ENCODE assay signal across 18 cellular contexts in the genomic region with DNA sequence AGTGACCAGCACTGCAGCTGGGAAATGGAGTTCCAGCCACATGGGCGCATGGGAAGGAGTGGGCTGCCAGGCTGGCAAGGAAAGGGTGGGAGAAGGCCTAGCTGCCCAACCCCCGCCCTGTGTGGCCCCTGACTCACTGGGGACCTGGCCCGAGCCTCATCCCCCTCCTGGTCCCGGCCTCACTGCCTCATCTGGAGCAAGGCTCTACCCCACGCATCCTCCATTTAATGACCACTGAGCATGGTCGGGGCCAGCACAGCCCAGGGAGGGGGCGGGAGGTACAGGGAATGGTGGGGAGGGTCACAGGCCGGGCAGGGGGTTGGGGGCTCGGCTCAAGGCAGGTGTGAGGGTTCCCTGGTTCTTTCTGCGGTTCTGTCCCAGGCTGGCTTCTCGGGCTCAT. TPM values are rescaled to one million over a fixed set of nuclear protein-coding genes. Genes with fewer than 3 reads are reported as not detected.
"Had no signal": no experiment of that assay in that cellular context is flagged by ENCODE, and none has a peak within 500 bp of the region (broad histone marks: within the 10 kb centered on the region; RNA-seq: fewer than 3 reads in every experiment).

No MANE protein-coding gene starts in this region.

- H3K9me3 ChIP-seq: heart left ventricle, psoas muscle, tibial artery had no signal

- H3K27ac ChIP-seq: heart left ventricle, psoas muscle, tibial artery had no signal

- DNase-seq: activated CD4-positive, alpha-beta memory T cell treated with anti-CD3 and anti-CD28 coated beads, Interleukin-2, amount 10 ng/mL, durations not matched to agents 7 days and 5 days; activated CD4-positive, alpha-beta T cell treated with anti-CD3 and anti-CD28 coated beads for 36 hours; activated CD8-positive, alpha-beta memory T cell treated with anti-CD3 and anti-CD28 coated beads, Interleukin-2, amount 50 U/mL, for 48 hours; activated naive CD8-positive, alpha-beta T cell treated with anti-CD3 and anti-CD28 coated beads, Interleukin-2, amount 10 ng/mL, durations not matched to agents 7 days and 5 days; aorta; foreskin melanocyte; heart left ventricle; naive thymus-derived CD4-positive, alpha-beta T cell; nucleus accumbens; psoas muscle; stimulated activated CD4-positive, alpha-beta T cell treated with anti-CD3 and anti-CD28 coated beads, Interleukin-2, amount 100 ng/mL, for 48 hours; stimulated activated CD8-positive, alpha-beta memory T cell treated with anti-CD3 and anti-CD28 coated beads, Interleukin-4, amount 100 ng/mL, for 48 hours; stimulated activated naive CD8-positive, alpha-beta T cell treated with anti-CD3 and anti-CD28 coated beads, Interleukin-15, amount 100 ng/mL, for 72 hours; T-helper 2 cell; tibial artery had no signal

- ATAC-seq: activated CD4-positive, alpha-beta T cell treated with anti-CD3 and anti-CD28 coated beads for 36 hours; heart left ventricle; naive thymus-derived CD4-positive, alpha-beta T cell; psoas muscle; sciatic nerve; stimulated activated naive CD8-positive, alpha-beta T cell treated with anti-CD3 and anti-CD28 coated beads, Interleukin-15, amount 100 ng/mL, for 72 hours had no signal

- H3K27me3 ChIP-seq: heart left ventricle, tibial artery had no signal

- H3K36me3 ChIP-seq: heart left ventricle, tibial artery had no signal

- H3K4me3 ChIP-seq: heart left ventricle, lung, psoas muscle, tibial artery had no signal

RNA-seq across cellular contexts. Expression of gene SPNS2, which starts 16.1 kb away (rescaled TPM):
- polyA plus RNA-seq: naive thymus-derived CD4-positive, alpha-beta T cell had no signal

RNA-seq across cellular contexts. Expression of gene GGT6, which starts 45.6 kb away (rescaled TPM):
- total RNA-seq: activated CD4-positive, alpha-beta memory T cell treated with anti-CD3 and anti-CD28 coated beads, Interleukin-2, amount 10 ng/mL, durations not matched to agents 7 days and 5 days; activated CD4-positive, alpha-beta T cell treated with anti-CD3 and anti-CD28 coated beads for 36 hours; activated naive CD8-positive, alpha-beta T cell treated with anti-CD3 and anti-CD28 coated beads, Interleukin-2, amount 10 ng/mL, durations not matched to agents 7 days and 5 days; aorta; heart left ventricle; mononuclear cell; naive thymus-derived CD4-positive, alpha-beta T cell; psoas muscle; sciatic nerve had no signal
- polyA plus RNA-seq: heart left ventricle; naive thymus-derived CD4-positive, alpha-beta T cell had no signal
